9 cellular contexts compared by ENCODE assay signal in genomic region chr19:6730153-6730804, GRCh38. TPM values are rescaled to one million over a fixed set of nuclear protein-coding genes. Genes with fewer than 3 reads are reported as not detected.
DNase-seq lines count a peak whose midpoint lies in the region; ATAC-seq and TF ChIP-seq lines count a peak whose summit lies in the region.
"Had no signal": no experiment of that assay in that cellular context is flagged by ENCODE, and none has a peak within 500 bp of the region (broad histone marks: within the 10 kb centered on the region; RNA-seq: fewer than 3 reads in every experiment).

No MANE protein-coding gene starts in this region.

- peak overlapping the region in 3 of 4 donors; percentile 6 to 51 (median 43) for H3K4me3 ChIP-seq in Peyer's patch
- H3K4me3 ChIP-seq: skin epidermis had no signal

- peaks cover 0 to 21% (median 9%) of the 10 kb centered on the region in 4 donors for H3K4me1 ChIP-seq in Peyer's patch

- no peaks in the 10 kb centered on the region for H3K9me3 ChIP-seq in Peyer's patch

- no peak for TF ChIP-seq POLR2A in Peyer's patch (IDR thresholded peaks at IDR 0.05)

- no peak for TF ChIP-seq CTCF in Peyer's patch (IDR thresholded peaks at IDR 0.05)
- no peak for TF ChIP-seq CTCF in omental fat pad (IDR thresholded peaks at IDR 0.05)

- in situ Hi-C loops in Caki2 (cut with HindIII; ENCODE audit: low pct_unique_long_range_greater_than_20kb, low sequenced_read_pairs) = no loop called here

- H3K27me3 ChIP-seq in Peyer's patch = no peaks in the 10 kb centered on the region

- peaks cover 0 to 33% (median 0%) of the 10 kb centered on the region in 3 donors for H3K36me3 ChIP-seq in Peyer's patch

- peak overlapping the region; percentile 58 to 74 (median 62) for H3K27ac ChIP-seq in Peyer's patch

- DNase-seq in Caki2 (ENCODE audit: low read depth) = peak; percentile 63
- DNase-seq in Peyer's patch = peak; percentile 74 to 94 (median 92)
- DNase-seq in ecto neural progenitor cell (ENCODE audit: low spot score) = peak; percentile 80
- peak; percentile 96 for DNase-seq in omental fat pad (ENCODE audit: low spot score)
- DNase-seq in GDM1 (lab: John Stamatoyannopoulos, UW) = no peak
- no peak for DNase-seq in DMS53 (lab: John Stamatoyannopoulos, UW)

- ATAC-seq in omental fat pad (ENCODE audit: low FRiP score) (peak; percentile 89), HG03045 (IDR thresholded peaks at IDR 0.05; ENCODE audit: unreplicated experiment) (no peak), GM18519 (IDR thresholded peaks at IDR 0.05; ENCODE audit: low FRiP score, unreplicated experiment) (no peak)

RNA-seq across cellular contexts. Expression of gene GPR108, which starts 7.1 kb away (rescaled TPM):
- total RNA-seq in Caki2 (2014; rRNA removed; shearing (Covaris generic); ENCODE audit: low replicate concordance) = 52.8 TPM in 2 replicates
- total RNA-seq in Peyer's patch (100 to 1,000 TPM in 1 of 4 donors, 10 to 100 TPM in 3; 54.5 to 133 (median 92.2) TPM), omental fat pad (10 to 100 TPM; 34.5 to 68.4 (median 62.0) TPM)

RNA-seq across cellular contexts. Expression of gene TRIP10, which starts 9.2 kb away (rescaled TPM):
- 39.4 and 50.5 TPM in 2 replicates for total RNA-seq in Caki2 (2014; rRNA removed; shearing (Covaris generic); ENCODE audit: low replicate concordance)
- total RNA-seq in Peyer's patch = 100 to 1,000 TPM in 1 of 4 donors, 10 to 100 TPM in 3; 30.1 to 314 (median 81.5) TPM
- 100 to 1,000 TPM in 1 of 4 donors, 10 to 100 TPM in 3; 42.5 to 110 (median 66.6) TPM for total RNA-seq in omental fat pad

RNA-seq across cellular contexts. Expression of gene C3, which starts 9.8 kb away (rescaled TPM):
- total RNA-seq in Caki2 (2014; rRNA removed; shearing (Covaris generic); ENCODE audit: low replicate concordance) = 4.0 and 6.5 TPM in 2 replicates
- total RNA-seq in Peyer's patch (100 to 1,000 TPM in 3 of 4 donors, 10 to 100 TPM in 1; 89.1 to 548 (median 264) TPM), omental fat pad (1,000 to 10,000 TPM; 1,035 to 6,271 (median 2,305) TPM)

RNA-seq across cellular contexts. Expression of gene SH2D3A, which starts 37.0 kb away (rescaled TPM):
- 12.9 and 22.1 TPM in 2 replicates for total RNA-seq in Caki2 (2014; rRNA removed; shearing (Covaris generic); ENCODE audit: low replicate concordance)
- total RNA-seq in Peyer's patch (100 to 1,000 TPM in 1 of 4 donors, 10 to 100 TPM in 3; 43.7 to 127 (median 91.9) TPM), omental fat pad (1 to 10 TPM in 3 of 4 donors, not detected in 1; 1.3 to 3.4 (median 2.0) TPM)

RNA-seq across cellular contexts. Expression of gene VAV1, which starts 42.2 kb away (rescaled TPM):
- total RNA-seq in Caki2 (2014; rRNA removed; shearing (Covaris generic); ENCODE audit: low replicate concordance) = 5.3 and 6.8 TPM in 2 replicates
- total RNA-seq in Peyer's patch (10 to 100 TPM in 1 of 4 donors, 1 to 10 TPM in 3; 7.0 to 57.8 (median 7.7) TPM), omental fat pad (10 to 100 TPM in 3 of 4 donors, 1 to 10 TPM in 1; 9.4 to 18.9 (median 13.5) TPM)

Comparison
In these comparisons a context has a peak if more than half of its experiments do, and no peak if none do; other contexts are left out.
1. DNase-seq: peak in Caki2 (single experiment), Peyer's patch (3 of 3), ecto neural progenitor cell (single experiment) and omental fat pad (single experiment); none in GDM1 (single experiment) and DMS53 (single experiment).
2. RNA of gene C3, which starts 9.8 kb away (total RNA-seq): 1,035 to 6,271 TPM in omental fat pad and 89.1 to 548 TPM in Peyer's patch; 4.0 to 6.5 TPM in Caki2; every median in the first group is over 10 times any median in the second.